In genomic region chr14:24098927-24099813, GRCh38 we compare ENCODE assay signal across 1 cellular context.
A peak's percentile ranks its signal among the peaks of the same experiment; 100 is the strongest.
TF ChIP-seq lines count a peak whose summit lies in the region.

No MANE protein-coding gene starts in this region.

TF ChIP-seq in K562, 482 proteins besides CTCF, POLR2A, EP300 and RAD21:
- TF ChIP-seq NONO (IDR thresholded peaks at IDR 0.05; ENCODE audit: low read depth in 2 of 2, low read length in 1 of 2) (no peak), ARID3B (CRISPR knock-in tag; IDR thresholded peaks at IDR 0.05; ENCODE audit: borderline replicate concordance) (no peak), ARID2 (IDR thresholded peaks at IDR 0.05) (no peak), ZSCAN32 (CRISPR knock-in tag; IDR thresholded peaks at IDR 0.05) (no peak), RBM25 (IDR thresholded peaks at IDR 0.05; ENCODE audit: low read depth, low read length, severe bottlenecking) (no peak), SRSF9 (IDR thresholded peaks at IDR 0.05; ENCODE audit: borderline replicate concordance, low read depth, low read length) (no peak), RBFOX2 (IDR thresholded peaks at IDR 0.05; ENCODE audit: low read depth, low read length) (peak; percentile 64), KLF16 (IDR thresholded peaks at IDR 0.05) (no peak), POLR2G (IDR thresholded peaks at IDR 0.05; ENCODE audit: low read depth, low read length) (peak; percentile 60; the same call in 1 of the 2 replicates)
TF ChIP-seq in K562: peak in this region for 2.
